24 cellular contexts compared by ENCODE assay signal in genomic region chr15:69551391-69552056, GRCh38.
DNase-seq lines count a peak whose midpoint lies in the region; ATAC-seq, FAIRE-seq and TF ChIP-seq lines count a peak whose summit lies in the region.
"Had no signal": no experiment of that assay in that cellular context is flagged by ENCODE, and none has a peak within 500 bp of the region (broad histone marks: within the 10 kb centered on the region; RNA-seq: fewer than 3 reads in every experiment).

No MANE protein-coding gene starts in this region.

- peak overlapping the region; percentile 29 for H3K27ac Mint-ChIP-seq in type B pancreatic cell
- H3K27ac Mint-ChIP-seq: IgD-negative memory B cell had no signal

- H3K9me3 ChIP-seq in HEK293 (ENCODE audit: control insufficient read depth, insufficient read depth, low read depth, low read length), result no peaks in the 10 kb centered on the region; the same call in 1 of the 2 replicates
- H3K9me3 ChIP-seq: BE2C had no signal

- H3K9me3 Mint-ChIP-seq in type B pancreatic cell, result peaks cover 11% of the 10 kb centered on the region

- no peak for DNase-seq in bronchial epithelial cell (ENCODE audit: low read depth)
- no peak for DNase-seq in type B pancreatic cell (ENCODE audit: extremely low spot score, unreplicated experiment)
- no peak for DNase-seq in NCI-H1105 (lab: John Stamatoyannopoulos, UW)
- DNase-seq in NCI-H345 (lab: John Stamatoyannopoulos, UW), result no peak
- DNase-seq: ACHN, BE2C, DMS153, GOT3, HCEC 1CT, NCI-H1048, NCI-H1436, NCI-H187, NCI-H2081 treated with DMSO at 0.1 percent for 48 hours, NCI-H2171 treated with DMSO at 0.1 percent for 48 hours, NCI-H524, NCI-H82, Right ventricle myocardium superior, RPMI8226 had no signal

- no peaks in the 10 kb centered on the region for H3K36me3 ChIP-seq in HEK293 (ENCODE audit: control insufficient read depth in 2 of 2, insufficient read depth in 1 of 2, low read length in 2 of 2)
- H3K36me3 ChIP-seq in bronchial epithelial cell (ENCODE audit: control insufficient read depth, insufficient read depth, low read length), result no peaks in the 10 kb centered on the region
- H3K36me3 ChIP-seq: BE2C had no signal

- peaks cover 6% of the 10 kb centered on the region for H3K27me3 ChIP-seq in bronchial epithelial cell (ENCODE audit: control insufficient read depth, insufficient read depth, low read length)
- H3K27me3 ChIP-seq: BE2C had no signal

- H3K27ac ChIP-seq in C4-2B, result peak overlapping the region; percentile 48
- no peak overlapping the region for H3K27ac ChIP-seq in HEK293 (ENCODE audit: extremely low read depth, low read depth, low read length)
- H3K27ac ChIP-seq: KMS-11 had no signal

- no peaks in the 10 kb centered on the region for H3K4me1 ChIP-seq in HEK293 (ENCODE audit: control insufficient read depth, insufficient read depth, low read length)
- H3K4me1 ChIP-seq: BE2C had no signal

- peaks cover 22% of the 10 kb centered on the region for H3K4me1 Mint-ChIP-seq in type B pancreatic cell (ENCODE audit: unreplicated experiment)
- H3K4me1 Mint-ChIP-seq: IgD-negative memory B cell had no signal

- POLR2A ChIA-PET in HEK293 (lab: Yijun Ruan, JAX), result no interaction called here

- CTCF ChIA-PET in HEK293 (lab: Yijun Ruan, JAX), result interaction anchor here (0.7 kb wide), 1 partner anchor 59 kb away, joined by 3 read pairs; no protein-coding TSS in a partner anchor

- no peak overlapping the region for H3K4me3 ChIP-seq in HEK293 (ENCODE audit: low read depth, low read length)
- no peak overlapping the region for H3K4me3 ChIP-seq in bronchial epithelial cell (ENCODE audit: low read depth, low read length)

- H3K27me3 Mint-ChIP-seq in type B pancreatic cell, result peaks cover 13% of the 10 kb centered on the region

- peak; percentile 70 for FAIRE-seq in bronchial epithelial cell (lab: Jason Lieb, UNC)
- FAIRE-seq: GM18507 had no signal

- TF ChIP-seq CTCF in C4-2B (conservative IDR thresholded peaks at IDR 0.05) (no peak), HEK293 (tag by site-specific recombination; IDR thresholded peaks at IDR 0.05) (no peak), bronchial epithelial cell (IDR thresholded peaks at IDR 0.05; ENCODE audit: insufficient read depth, low read length, severe bottlenecking) (no peak), type B pancreatic cell (conservative IDR thresholded peaks at IDR 0.05) (no peak)

- ATAC-seq in GM19397 (IDR thresholded peaks at IDR 0.05; ENCODE audit: unreplicated experiment), result no peak

- peak overlapping the region; percentile 13 for H3K4me3 Mint-ChIP-seq in type B pancreatic cell

- peaks cover 6% of the 10 kb centered on the region for H3K36me3 Mint-ChIP-seq in type B pancreatic cell

TF ChIP-seq in HEK293, 187 proteins besides CTCF, POLR2A, EP300 and RAD21:
- TF ChIP-seq KLF9 (tag by site-specific recombination; IDR thresholded peaks at IDR 0.05; ENCODE audit: low read depth) (no peak), GLI2 (tag by site-specific recombination; IDR thresholded peaks at IDR 0.05; ENCODE audit: borderline replicate concordance, low read depth) (no peak), ZNF558 (tag by site-specific recombination; IDR thresholded peaks at IDR 0.05) (no peak), ZNF239 (tag by site-specific recombination; IDR thresholded peaks at IDR 0.05) (no peak), ZNF837 (tag by site-specific recombination; IDR thresholded peaks at IDR 0.05) (no peak), SP3 (tag by site-specific recombination; IDR thresholded peaks at IDR 0.05) (no peak), SETDB1 (IDR thresholded peaks at IDR 0.05; ENCODE audit: insufficient read length, low read length) (peak; percentile 93)
